In the genomic region with DNA sequence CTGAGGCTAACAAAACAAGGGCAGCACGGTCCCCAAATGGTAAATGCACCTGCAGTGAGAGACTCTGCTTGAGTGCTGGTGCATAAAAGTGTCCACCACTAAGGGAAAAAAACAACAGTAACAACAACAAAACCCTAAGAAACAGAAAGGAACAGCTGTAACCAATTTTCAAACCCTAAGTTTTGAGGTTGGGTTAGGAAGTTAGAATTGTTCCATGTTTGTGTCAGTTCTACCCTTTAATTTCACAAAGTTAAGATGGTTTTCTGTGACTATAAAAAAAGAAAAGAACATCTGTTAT, we compare ENCODE assay signal across 11 cellular contexts.
DNase-seq lines count a peak whose midpoint lies in the region; ATAC-seq, FAIRE-seq and TF ChIP-seq lines count a peak whose summit lies in the region.
"Had no signal": no experiment of that assay in that cellular context is flagged by ENCODE, and none has a peak within 500 bp of the region (broad histone marks: within the 10 kb centered on the region; RNA-seq: fewer than 3 reads in every experiment).

No MANE protein-coding gene starts in this region.

- SMC1A ChIA-PET in GM12878 (lab: Charles Lee; ENCODE audit: uncharacterized antibody, unreplicated experiment) = interaction anchor here (1.1 to 2.8 kb wide), 8 partner anchors 10 to 127 kb away, joined by 3 to 14 read pairs (median 4); no protein-coding TSS in a partner anchor

- H3K4me2 ChIP-seq in GM12878 (ENCODE audit: control insufficient read depth, insufficient read depth) (no peak overlapping the region), smooth muscle cell (no peak overlapping the region)

- RAD21 ChIA-PET in GM12878 (lab: Charles Lee; ENCODE audit: unreplicated experiment) = interaction anchor here (1.1 kb wide), 2 partner anchors 12 to 13 kb away, joined by 3 read pairs; no protein-coding TSS in a partner anchor

- TF ChIP-seq RAD21 in GM12878 (IDR thresholded peaks at IDR 0.05; ENCODE audit: insufficient read depth, low read depth, low read length) = no peak

- H2AFZ ChIP-seq in GM12878 (ENCODE audit: control insufficient read depth, low read depth, low read length) = no peak overlapping the region
- no peak overlapping the region for H2AFZ ChIP-seq in smooth muscle cell (ENCODE audit: low read depth)

- peak; percentile 25 for DNase-seq in GM10266 (ENCODE audit: extremely low spot score)
- no peak for DNase-seq in GM12878 (ENCODE audit: low read depth, low spot score)
- no peak for DNase-seq in smooth muscle cell (lab: John Stamatoyannopoulos, UW; ENCODE audit: unreplicated experiment)
- DNase-seq in HPDE6-E6E7 (ENCODE audit: extremely low spot score) = no peak
- no peak for DNase-seq in lower lobe of right lung
- no peak for DNase-seq in tibial nerve (ENCODE audit: low spot score in 2 of 2)
- DNase-seq: activated CD4-positive, alpha-beta T cell treated with anti-CD3 and anti-CD28 coated beads for 48 hours; sigmoid colon had no signal

- no peaks in the 10 kb centered on the region for H3K36me3 ChIP-seq in GM12878 (ENCODE audit: control insufficient read depth in 2 of 2, insufficient read depth in 2 of 2, low read length in 1 of 2)
- no peaks in the 10 kb centered on the region for H3K36me3 ChIP-seq in smooth muscle cell (ENCODE audit: low read depth)
- no peaks in the 10 kb centered on the region for H3K36me3 ChIP-seq in lower lobe of right lung
- no peaks in the 10 kb centered on the region for H3K36me3 ChIP-seq in tibial nerve
- H3K36me3 ChIP-seq: sigmoid colon had no signal

- in situ Hi-C loops in GM12878 (cut with MboI) = no loop called here

- H3K4me1 ChIP-seq in GM12878 (ENCODE audit: control insufficient read depth, insufficient read depth, low read length) (no peaks in the 10 kb centered on the region), smooth muscle cell (ENCODE audit: low read depth) (no peaks in the 10 kb centered on the region), lower lobe of right lung (peaks cover 7% of the 10 kb centered on the region), tibial nerve (peaks cover 0 to 3% (median 0%) of the 10 kb centered on the region in 4 donors)
- H3K4me1 ChIP-seq: sigmoid colon had no signal

- H3K4me3 ChIP-seq in GM12878 (no peak overlapping the region), smooth muscle cell (no peak overlapping the region), lower lobe of right lung (no peak overlapping the region), tibial nerve (no peak overlapping the region)
- H3K4me3 ChIP-seq: sigmoid colon had no signal

- TF ChIP-seq CTCF in GM10266 (IDR thresholded peaks at IDR 0.05; ENCODE audit: control insufficient read depth, insufficient read depth, low read depth, missing control alignments) (no peak), GM12878 (IDR thresholded peaks at IDR 0.05 in 2 of 3, conservative IDR thresholded peaks at IDR 0.05 in 1 of 3; ENCODE audit: control insufficient read depth in 2 of 3, extremely low read depth in 1 of 3, insufficient read depth in 1 of 3, low read depth in 3 of 3, low read length in 3 of 3) (no peak), smooth muscle cell (IDR thresholded peaks at IDR 0.05; ENCODE audit: borderline replicate concordance, insufficient read depth, poor library complexity, severe bottlenecking) (no peak), lower lobe of right lung (IDR thresholded peaks at IDR 0.05) (no peak), tibial nerve (IDR thresholded peaks at IDR 0.05) (no peak)

- FAIRE-seq in GM12878 (lab: Jason Lieb, UNC) = no peak

- CTCF ChIA-PET in GM12878 (lab: Yijun Ruan, JAX) = interaction anchor here (0.9 to 1.3 kb wide), 2 partner anchors 77 to 264 kb away, joined by 3 to 4 read pairs; no protein-coding TSS in a partner anchor

- POLR2A ChIA-PET in GM12878 (lab: Charles Lee) = interaction anchor here (0.6 kb wide), 1 partner anchor 35 kb away, joined by 5 read pairs; no protein-coding TSS in a partner anchor

- H3K9ac ChIP-seq in GM12878 (ENCODE audit: control insufficient read depth, insufficient read depth, low read length) = no peak overlapping the region
- H3K9ac ChIP-seq in smooth muscle cell (ENCODE audit: low read depth) = no peak overlapping the region

- intact Hi-C loops in GM12878 (cut with micrococcal nuclease; ENCODE audit: unreplicated experiment) = no loop called here
- intact Hi-C loops in lower lobe of right lung (cut with DNase I) = no loop called here

- H3K79me2 ChIP-seq in GM12878 (ENCODE audit: control insufficient read depth, insufficient read depth, low read length) (no peaks in the 10 kb centered on the region), smooth muscle cell (ENCODE audit: low read depth) (no peaks in the 10 kb centered on the region)

- no TSS peak for BruUV-seq in GM12878 (replicated peaks; lab: Mats Ljungman, UMichigan)

- ATAC-seq in GM21381 (IDR thresholded peaks at IDR 0.05; ENCODE audit: unreplicated experiment) (peak; percentile 75), HG03097 (IDR thresholded peaks at IDR 0.05; ENCODE audit: low FRiP score, unreplicated experiment) (peak; percentile 90), GM12878 (peak; percentile 88), lower lobe of right lung (no peak)
- ATAC-seq: stimulated activated effector memory CD8-positive, alpha-beta T cell treated with anti-CD3 and anti-CD28 coated beads, Interleukin-12 subunit alpha, Interleukin-12 subunit beta, amount 100 ng/mL, for 72 hours had no signal

- H3K27ac ChIP-seq in GM12878 (ENCODE audit: control insufficient read depth, insufficient read depth) (no peak overlapping the region), smooth muscle cell (ENCODE audit: low read depth) (no peak overlapping the region), lower lobe of right lung (no peak overlapping the region), tibial nerve (no peak overlapping the region)

- WGBS in GM12878 (ENCODE audit: insufficient coverage, insufficient replicate concordance, low lambda C conversion rate, missing lambda C conversion rate) = 11% methylated on average over 1 of the region's 1 CpG
- 100% methylated on average over 1 of the region's 1 CpG for WGBS in smooth muscle cell (ENCODE audit: low lambda C conversion rate)
- 60 to 64% methylated on average over 1 of the region's 1 CpG for whole genome bisulfite sequencing in tibial nerve, 2 donors

- no peaks in the 10 kb centered on the region for H3F3A ChIP-seq in smooth muscle cell (ENCODE audit: low read depth)

- H3K27me3 ChIP-seq in GM12878 (replicated peaks in 1 of 2; ENCODE audit: control insufficient read depth in 2 of 2, insufficient read depth in 2 of 2, low read length in 1 of 2) (no peaks in the 10 kb centered on the region), smooth muscle cell (ENCODE audit: low read depth) (no peaks in the 10 kb centered on the region), lower lobe of right lung (ENCODE audit: low read depth) (no peaks in the 10 kb centered on the region), tibial nerve (no peaks in the 10 kb centered on the region)
- H3K27me3 ChIP-seq: sigmoid colon had no signal

- no peaks in the 10 kb centered on the region for H4K20me1 ChIP-seq in GM12878 (ENCODE audit: control insufficient read depth, insufficient read depth)
- no peaks in the 10 kb centered on the region for H4K20me1 ChIP-seq in smooth muscle cell (ENCODE audit: low read depth)

- H3K9me3 ChIP-seq in GM12878 (replicated peaks; ENCODE audit: control insufficient read depth, insufficient read depth, low read length) = no peaks in the 10 kb centered on the region
- no peaks in the 10 kb centered on the region for H3K9me3 ChIP-seq in smooth muscle cell (replicated peaks; ENCODE audit: low read depth)
- H3K9me3 ChIP-seq in lower lobe of right lung = no peaks in the 10 kb centered on the region
- no peaks in the 10 kb centered on the region for H3K9me3 ChIP-seq in tibial nerve
- H3K9me3 ChIP-seq: sigmoid colon had no signal

- TF ChIP-seq POLR2A in GM12878 (IDR thresholded peaks at IDR 0.05; ENCODE audit: low read depth, low read length) (no peak), tibial nerve (IDR thresholded peaks at IDR 0.05) (no peak)

- TF ChIP-seq EP300 in GM12878 (IDR thresholded peaks at IDR 0.05; ENCODE audit: borderline replicate concordance in 1 of 2, control insufficient read depth in 1 of 2, low read depth in 2 of 2, low read length in 2 of 2) (peak in 1 of 2 experiments; percentile 52; a peak in 2 of 4 replicates), tibial nerve (IDR thresholded peaks at IDR 0.05) (no peak)

TF ChIP-seq in GM12878, 131 proteins besides CTCF, POLR2A, EP300 and RAD21 (continues in another document):
- TF ChIP-seq PML (IDR thresholded peaks at IDR 0.05; ENCODE audit: low read length) (no peak), MXI1 (IDR thresholded peaks at IDR 0.05; ENCODE audit: low read depth, low read length) (0 out of 2 replicates have a peak, but pooled peaks have one; percentile 25), HDGF (IDR thresholded peaks at IDR 0.05) (no peak), BHLHE40 (IDR thresholded peaks at IDR 0.05; ENCODE audit: borderline replicate concordance in 1 of 2, low read depth in 2 of 2, low read length in 1 of 2) (peak; percentile 22 to 69; a peak in 2 of 4 replicates), RAD51 (IDR thresholded peaks at IDR 0.05) (no peak), ZSCAN29 (IDR thresholded peaks at IDR 0.05) (no peak), IRF4 (IDR thresholded peaks at IDR 0.05; ENCODE audit: low read depth, low read length) (no peak), SIN3A (IDR thresholded peaks at IDR 0.05; ENCODE audit: low read depth, low read length) (no peak), NBN (IDR thresholded peaks at IDR 0.05) (peak; percentile 69), SREBF2 (IDR thresholded peaks at IDR 0.05; ENCODE audit: low read length) (no peak), BMI1 (IDR thresholded peaks at IDR 0.05; ENCODE audit: borderline replicate concordance) (0 out of 2 replicates have a peak, but pooled peaks have one; percentile 9)
- TF ChIP-seq, protein P1, sequence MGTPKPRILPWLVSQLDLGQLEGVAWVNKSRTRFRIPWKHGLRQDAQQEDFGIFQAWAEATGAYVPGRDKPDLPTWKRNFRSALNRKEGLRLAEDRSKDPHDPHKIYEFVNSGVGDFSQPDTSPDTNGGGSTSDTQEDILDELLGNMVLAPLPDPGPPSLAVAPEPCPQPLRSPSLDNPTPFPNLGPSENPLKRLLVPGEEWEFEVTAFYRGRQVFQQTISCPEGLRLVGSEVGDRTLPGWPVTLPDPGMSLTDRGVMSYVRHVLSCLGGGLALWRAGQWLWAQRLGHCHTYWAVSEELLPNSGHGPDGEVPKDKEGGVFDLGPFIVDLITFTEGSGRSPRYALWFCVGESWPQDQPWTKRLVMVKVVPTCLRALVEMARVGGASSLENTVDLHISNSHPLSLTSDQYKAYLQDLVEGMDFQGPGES (IDR thresholded peaks at IDR 0.05) = no peak
- TF ChIP-seq, protein P2, sequence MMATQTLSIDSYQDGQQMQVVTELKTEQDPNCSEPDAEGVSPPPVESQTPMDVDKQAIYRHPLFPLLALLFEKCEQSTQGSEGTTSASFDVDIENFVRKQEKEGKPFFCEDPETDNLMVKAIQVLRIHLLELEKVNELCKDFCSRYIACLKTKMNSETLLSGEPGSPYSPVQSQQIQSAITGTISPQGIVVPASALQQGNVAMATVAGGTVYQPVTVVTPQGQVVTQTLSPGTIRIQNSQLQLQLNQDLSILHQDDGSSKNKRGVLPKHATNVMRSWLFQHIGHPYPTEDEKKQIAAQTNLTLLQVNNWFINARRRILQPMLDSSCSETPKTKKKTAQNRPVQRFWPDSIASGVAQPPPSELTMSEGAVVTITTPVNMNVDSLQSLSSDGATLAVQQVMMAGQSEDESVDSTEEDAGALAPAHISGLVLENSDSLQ (IDR thresholded peaks at IDR 0.05) = no peak

Comparison
In these comparisons a context has a peak if more than half of its experiments do, and no peak if none do; other contexts are left out.
1. ATAC-seq: peak in GM21381 (single experiment), HG03097 (single experiment) and GM12878 (single experiment); none in lower lobe of right lung (0 of 2).